27 cellular contexts compared by ENCODE assay signal in the genomic region with DNA sequence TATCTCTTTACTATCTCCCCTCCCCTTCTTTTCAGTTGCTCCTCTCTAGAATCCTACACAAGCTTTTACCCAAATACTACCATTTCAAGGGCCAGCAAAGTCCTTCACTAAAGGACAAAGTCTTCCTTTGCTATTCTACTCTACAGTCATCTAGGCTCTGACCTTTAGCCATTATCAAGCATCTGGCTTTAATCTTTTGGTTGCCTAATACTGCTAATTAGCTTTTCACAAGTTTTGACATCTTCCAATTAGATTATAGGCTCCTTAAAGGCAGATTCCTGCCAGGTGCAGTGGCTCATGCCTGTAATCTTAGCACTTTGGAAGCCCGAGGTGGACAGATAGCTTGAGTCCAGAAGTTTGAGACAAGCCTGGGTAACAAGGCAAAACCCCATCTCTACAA.
"Had no signal": no experiment of that assay in that cellular context is flagged by ENCODE, and none has a peak within 500 bp of the region (broad histone marks: within the 10 kb centered on the region; RNA-seq: fewer than 3 reads in every experiment).

No MANE protein-coding gene starts in this region.

- H3K4me1 Mint-ChIP-seq: immature natural killer cell; mesothelial cell of epicardium; naive B cell; stimulated activated effector memory CD8-positive, alpha-beta T cell treated with anti-CD3 and anti-CD28 coated beads, Interleukin-12 subunit alpha, Interleukin-12 subunit beta, amount 100 ng/mL, for 72 hours had no signal

- H3K9me3 ChIP-seq: left lung, lower lobe of right lung, pancreas, prostate gland, spleen, suprapubic skin, thoracic aorta, tibial artery, upper lobe of left lung, vagina had no signal

- H3K27ac ChIP-seq: left lung, lower lobe of right lung, pancreas, prostate gland, skin epidermis, spleen, suprapubic skin, thoracic aorta, tibial artery, vagina had no signal

- H3K9me3 Mint-ChIP-seq: immature natural killer cell; mesothelial cell of epicardium; natural killer cell treated with Interleukin-12 subunit alpha and Interleukin-12 subunit beta and Interleukin-15 and Interleukin-18, amount 100 ng/mL, for 72 hours; stimulated activated effector memory CD8-positive, alpha-beta T cell treated with anti-CD3 and anti-CD28 coated beads, Interleukin-12 subunit alpha, Interleukin-12 subunit beta, amount 100 ng/mL, for 72 hours; stimulated activated naive CD8-positive, alpha-beta T cell treated with anti-CD3 and anti-CD28 coated beads, Interleukin-15, Interleukin-2, amounts not matched to agents 100 ng/mL and 50 ng/mL, for 24 hours had no signal

- DNase-seq: hypothalamus; immature natural killer cell; kidney; left colon; left lung; lower lobe of right lung; mammary epithelial cell; naive B cell; nucleus accumbens; pancreas; posterior cingulate gyrus; retina; right cardiac atrium; spleen; stimulated activated CD4-positive, alpha-beta T cell treated with anti-CD3 and anti-CD28 coated beads, Interleukin-4, amount 100 ng/mL, for 24 hours; stimulated activated naive CD4-positive, alpha-beta T cell; tibial artery; upper lobe of left lung had no signal

- H3K4me3 Mint-ChIP-seq: immature natural killer cell; mesothelial cell of epicardium; naive B cell; natural killer cell treated with Interleukin-12 subunit alpha and Interleukin-12 subunit beta and Interleukin-15 and Interleukin-18, amount 100 ng/mL, for 72 hours; stimulated activated effector memory CD8-positive, alpha-beta T cell treated with anti-CD3 and anti-CD28 coated beads, Interleukin-12 subunit alpha, Interleukin-12 subunit beta, amount 100 ng/mL, for 72 hours; stimulated activated naive CD8-positive, alpha-beta T cell treated with anti-CD3 and anti-CD28 coated beads, Interleukin-15, Interleukin-2, amounts not matched to agents 100 ng/mL and 50 ng/mL, for 24 hours had no signal

- H3K4me3 ChIP-seq: left lung, lower lobe of right lung, pancreas, prostate gland, skin epidermis, spleen, suprapubic skin, thoracic aorta, tibial artery, upper lobe of left lung, vagina had no signal

- H3K4me1 ChIP-seq: left lung, lower lobe of right lung, pancreas, prostate gland, suprapubic skin, tibial artery, upper lobe of left lung, vagina had no signal

- H3K36me3 Mint-ChIP-seq: immature natural killer cell; mesothelial cell of epicardium; naive B cell; natural killer cell treated with Interleukin-12 subunit alpha and Interleukin-12 subunit beta and Interleukin-15 and Interleukin-18, amount 100 ng/mL, for 72 hours had no signal

- H3K27me3 ChIP-seq: left lung, pancreas, upper lobe of left lung, vagina had no signal

- H3K27ac Mint-ChIP-seq: immature natural killer cell; mesothelial cell of epicardium; natural killer cell treated with Interleukin-12 subunit alpha and Interleukin-12 subunit beta and Interleukin-15 and Interleukin-18, amount 100 ng/mL, for 72 hours; stimulated activated effector memory CD8-positive, alpha-beta T cell treated with anti-CD3 and anti-CD28 coated beads, Interleukin-12 subunit alpha, Interleukin-12 subunit beta, amount 100 ng/mL, for 72 hours; stimulated activated naive CD8-positive, alpha-beta T cell treated with anti-CD3 and anti-CD28 coated beads, Interleukin-15, Interleukin-2, amounts not matched to agents 100 ng/mL and 50 ng/mL, for 24 hours had no signal

- H3K36me3 ChIP-seq: left lung, lower lobe of right lung, pancreas, prostate gland, spleen, suprapubic skin, thoracic aorta, tibial artery, upper lobe of left lung, vagina had no signal
